ENCODE assay signal across 28 cellular contexts in the genomic region with DNA sequence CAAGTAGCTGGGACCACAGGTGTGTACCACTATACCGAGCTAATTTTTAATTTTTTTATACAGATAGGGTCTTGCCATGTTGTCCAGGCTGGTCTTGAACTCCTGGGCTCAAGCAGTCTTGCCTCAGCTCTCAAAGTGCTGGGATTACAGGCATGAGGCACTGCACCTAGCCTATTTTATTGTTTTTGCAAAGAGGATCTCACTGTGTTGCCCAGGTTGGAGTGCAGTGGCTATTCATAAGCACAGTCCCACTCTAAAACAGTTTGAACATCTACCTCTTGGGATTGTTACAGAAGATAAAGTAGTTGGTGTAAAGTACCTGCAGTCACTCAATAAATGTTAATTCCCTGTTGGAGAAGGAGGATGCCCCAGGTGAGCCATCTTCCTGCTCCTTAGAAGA. TPM values are rescaled to one million over a fixed set of nuclear protein-coding genes. Genes with fewer than 3 reads are reported as not detected.
"Had no signal": no experiment of that assay in that cellular context is flagged by ENCODE, and none has a peak within 500 bp of the region (broad histone marks: within the 10 kb centered on the region; RNA-seq: fewer than 3 reads in every experiment).

No MANE protein-coding gene starts in this region.

- H3K27ac ChIP-seq: esophagus squamous epithelium, heart right ventricle, left lung, neural progenitor cell, parathyroid adenoma, stomach, thyroid gland had no signal

- H3K4me3 ChIP-seq: esophagus squamous epithelium, heart right ventricle, left lung, mucosa of descending colon, neural progenitor cell, smooth muscle cell, stomach, thyroid gland had no signal

- H3K27ac Mint-ChIP-seq: mesothelial cell of epicardium; natural killer cell treated with Interleukin-12 subunit alpha and Interleukin-12 subunit beta and Interleukin-15 and Interleukin-18, amount 100 ng/mL, for 72 hours; neural progenitor cell; progenitor cell of endocrine pancreas had no signal

- H3K4me3 Mint-ChIP-seq: mesothelial cell of epicardium; naive B cell; natural killer cell treated with Interleukin-12 subunit alpha and Interleukin-12 subunit beta and Interleukin-15 and Interleukin-18, amount 100 ng/mL, for 72 hours; neural progenitor cell had no signal

- H3K9me3 Mint-ChIP-seq: mesothelial cell of epicardium; naive B cell; natural killer cell treated with Interleukin-12 subunit alpha and Interleukin-12 subunit beta and Interleukin-15 and Interleukin-18, amount 100 ng/mL, for 72 hours; neural progenitor cell had no signal

- DNase-seq: effector CD8-positive, alpha-beta T cell; erythroblast; esophagus squamous epithelium; foreskin melanocyte; glutamatergic neuron; heart right ventricle; hippocampal formation; left cardiac atrium; left lung; mesenchymal stem cell; mucosa of descending colon; naive B cell; stimulated activated CD4-positive, alpha-beta T cell treated with anti-CD3 and anti-CD28 coated beads, Interleukin-12 subunit alpha, Interleukin-12 subunit beta, amount 100 ng/mL, for 4 hours; stimulated activated CD4-positive, alpha-beta T cell treated with anti-CD3 and anti-CD28 coated beads, Interleukin-1b, Interleukin-23, amount 100 ng/mL, for 48 hours; stimulated activated CD4-positive, alpha-beta T cell treated with anti-CD3 and anti-CD28 coated beads, Interleukin-4, amount 100 ng/mL, for 1 hour; stimulated activated CD8-positive, alpha-beta memory T cell treated with anti-CD3 and anti-CD28 coated beads, Interleukin-4, amount 100 ng/mL, for 48 hours; stimulated activated naive CD4-positive, alpha-beta T cell treated with Interleukin-2 at 50 U/mL for 16 hours; stomach; thyroid gland; trophoblast cell had no signal

- H3K27me3 Mint-ChIP-seq: naive B cell; natural killer cell treated with Interleukin-12 subunit alpha and Interleukin-12 subunit beta and Interleukin-15 and Interleukin-18, amount 100 ng/mL, for 72 hours; progenitor cell of endocrine pancreas had no signal

- H3K27me3 ChIP-seq: esophagus squamous epithelium, heart right ventricle, left lung, neural progenitor cell, stomach, thyroid gland had no signal

- H3K4me1 Mint-ChIP-seq: mesothelial cell of epicardium, neural progenitor cell had no signal

- ATAC-seq: heart right ventricle; left cardiac atrium; left lung; mucosa of descending colon; natural killer cell treated with Interleukin-12 subunit alpha and Interleukin-12 subunit beta and Interleukin-15 and Interleukin-18, amount 100 ng/mL, for 72 hours; sciatic nerve had no signal

RNA-seq across cellular contexts. Expression of gene MEI1, which starts 49.1 kb away (rescaled TPM):
- total RNA-seq: temporal lobe had no signal
